Comparison of ENCODE assay signal across 18 cellular contexts in genomic region chr2:109341904-109342303, GRCh38.
DNase-seq lines count a peak whose midpoint lies in the region; ATAC-seq and TF ChIP-seq lines count a peak whose summit lies in the region.
"Had no signal": no experiment of that assay in that cellular context is flagged by ENCODE, and none has a peak within 500 bp of the region (broad histone marks: within the 10 kb centered on the region; RNA-seq: fewer than 3 reads in every experiment).

No MANE protein-coding gene starts in this region.

- H3K4me3 ChIP-seq in BLaER1 (no peak overlapping the region), Loucy (ENCODE audit: low read length, poor library complexity, severe bottlenecking) (no peak overlapping the region), RWPE2 (ENCODE audit: severe bottlenecking) (no peak overlapping the region), psoas muscle (no peak overlapping the region)

- intact Hi-C loops in psoas muscle (cut with DNase I), result no loop called here

- no peaks in the 10 kb centered on the region for H3K9me2 ChIP-seq in Loucy (replicated peaks; ENCODE audit: low read depth, low read length)

- peaks cover 26% of the 10 kb centered on the region; the same call in 1 of the 2 replicates for H3K79me2 ChIP-seq in Loucy (ENCODE audit: insufficient read depth, low read length)

- ATAC-seq in RWPE2 (ENCODE audit: low read depth) (no peak), psoas muscle (no peak)

- peaks cover 92% of the 10 kb centered on the region for H3K4me1 ChIP-seq in BLaER1
- H3K4me1 ChIP-seq in Loucy (ENCODE audit: insufficient read depth, low read length, poor library complexity, severe bottlenecking), result peaks cover 32% of the 10 kb centered on the region
- peaks cover 19% of the 10 kb centered on the region for H3K4me1 ChIP-seq in RWPE2 (ENCODE audit: insufficient read depth, poor library complexity, severe bottlenecking)
- H3K4me1 ChIP-seq in psoas muscle, result no peaks in the 10 kb centered on the region
- H3K4me1 ChIP-seq: Caco-2 had no signal

- no peak overlapping the region for H3K4me3 Mint-ChIP-seq in nephron progenitor cell
- H3K4me3 Mint-ChIP-seq: CD4-positive, alpha-beta memory T cell; IgD-negative memory B cell had no signal

- H3F3A ChIP-seq in Loucy (ENCODE audit: low read depth), result 0 out of 2 replicates have a peak, but pooled peaks cover 3% of the 10 kb centered on the region

- H3K9me3 Mint-ChIP-seq in nephron progenitor cell, result peaks cover 24% of the 10 kb centered on the region
- H3K9me3 Mint-ChIP-seq: CD4-positive, alpha-beta memory T cell; IgD-negative memory B cell had no signal

- H3K36me3 Mint-ChIP-seq in nephron progenitor cell (ENCODE audit: low read depth), result peaks cover 24% of the 10 kb centered on the region
- H3K36me3 Mint-ChIP-seq: CD4-positive, alpha-beta memory T cell; IgD-negative memory B cell had no signal

- H4K20me1 ChIP-seq in BLaER1 (no peaks in the 10 kb centered on the region), Loucy (ENCODE audit: insufficient read depth, low read length, poor library complexity, severe bottlenecking) (no peaks in the 10 kb centered on the region)

- H3K27me3 ChIP-seq in BLaER1 (no peaks in the 10 kb centered on the region), Loucy (ENCODE audit: insufficient read depth, low read length, poor library complexity, severe bottlenecking) (no peaks in the 10 kb centered on the region), RWPE2 (ENCODE audit: insufficient read depth, poor library complexity, severe bottlenecking) (no peaks in the 10 kb centered on the region), psoas muscle (ENCODE audit: insufficient read depth in 3 of 3, low read length in 2 of 3) (no peaks in the 10 kb centered on the region)

- peaks cover 49% of the 10 kb centered on the region for H3K4me1 Mint-ChIP-seq in nephron progenitor cell
- H3K4me1 Mint-ChIP-seq: IgD-negative memory B cell had no signal

- peak overlapping the region; percentile 97 for H3K4me2 ChIP-seq in BLaER1
- H3K4me2 ChIP-seq in Loucy (ENCODE audit: low read depth, low read length, poor library complexity, severe bottlenecking), result peak overlapping the region; percentile 22
- H3K4me2 ChIP-seq: KMS-11 had no signal

- 96 to 99% (median 97%) methylated on average over 5 of the region's 5 CpGs for WGBS in psoas muscle, 3 donors

- H3K36me3 ChIP-seq in BLaER1, result no peaks in the 10 kb centered on the region
- H3K36me3 ChIP-seq in Loucy (ENCODE audit: insufficient read depth, low read length), result no peaks in the 10 kb centered on the region
- no peaks in the 10 kb centered on the region for H3K36me3 ChIP-seq in RWPE2 (ENCODE audit: low read depth)
- H3K36me3 ChIP-seq in psoas muscle (ENCODE audit: insufficient read depth in 1 of 2, low read depth in 1 of 2), result no peaks in the 10 kb centered on the region

- DNase-seq in RWPE2 (ENCODE audit: low spot score), result no peak
- DNase-seq in nephron progenitor cell, result no peak
- no peak for DNase-seq in islet precursor cell
- DNase-seq in psoas muscle, result no peak
- DNase-seq in DMS53 (lab: John Stamatoyannopoulos, UW), result no peak
- DNase-seq: Caco-2; CD4-positive, alpha-beta memory T cell; EL; GDM1; NCI-H1092; NCI-H1417 treated with DMSO at 0.1 percent for 48 hours; NCI-H2081 treated with DMSO at 0.1 percent for 48 hours; NCI-H748 treated with DMSO at 0.1 percent for 48 hours; SHP77 had no signal

- H2AFZ ChIP-seq in Loucy (ENCODE audit: low read length), result no peak overlapping the region

- H3K9me3 ChIP-seq in BLaER1 (no peaks in the 10 kb centered on the region), Loucy (ENCODE audit: insufficient read depth, low read depth, low read length) (no peaks in the 10 kb centered on the region), RWPE2 (ENCODE audit: severe bottlenecking) (no peaks in the 10 kb centered on the region), psoas muscle (no peaks in the 10 kb centered on the region)
- H3K9me3 ChIP-seq: Caco-2 had no signal

- peaks cover 9% of the 10 kb centered on the region for H3K27me3 Mint-ChIP-seq in nephron progenitor cell (ENCODE audit: low read depth, poor library complexity)

- peak overlapping the region; percentile 75 for H3K27ac Mint-ChIP-seq in nephron progenitor cell
- H3K27ac Mint-ChIP-seq: CD4-positive, alpha-beta memory T cell; IgD-negative memory B cell had no signal

- H3K27ac ChIP-seq in BLaER1, result no peak overlapping the region
- peak overlapping the region; percentile 41 for H3K27ac ChIP-seq in RWPE2 (ENCODE audit: poor library complexity, severe bottlenecking)
- no peak overlapping the region for H3K27ac ChIP-seq in psoas muscle
- H3K27ac ChIP-seq: KMS-11 had no signal

- TF ChIP-seq CTCF in Loucy (conservative IDR thresholded peaks at IDR 0.05; ENCODE audit: low read length) (no peak), RWPE2 (IDR thresholded peaks at IDR 0.05; ENCODE audit: poor library complexity, severe bottlenecking) (no peak), nephron progenitor cell (IDR thresholded peaks at IDR 0.05) (no peak), psoas muscle (IDR thresholded peaks at IDR 0.05) (no peak)

- H3K9ac ChIP-seq in BLaER1 (no peak overlapping the region), Loucy (ENCODE audit: low read depth, low read length, poor library complexity, severe bottlenecking) (no peak overlapping the region)
- H3K9ac ChIP-seq: KMS-11 had no signal
